29 cellular contexts compared by ENCODE assay signal in genomic region chr5:66629446-66629845, GRCh38.
"Had no signal": no experiment of that assay in that cellular context is flagged by ENCODE, and none has a peak within 500 bp of the region (broad histone marks: within the 10 kb centered on the region; RNA-seq: fewer than 3 reads in every experiment).

No MANE protein-coding gene starts in this region.

- H3K36me3 Mint-ChIP-seq: immature natural killer cell; mesothelial cell of epicardium; natural killer cell treated with Interleukin-12 subunit alpha and Interleukin-12 subunit beta and Interleukin-15 and Interleukin-18, amount 100 ng/mL, for 72 hours; stimulated activated effector memory CD8-positive, alpha-beta T cell treated with anti-CD3 and anti-CD28 coated beads, Interleukin-12 subunit alpha, Interleukin-12 subunit beta, amount 100 ng/mL, for 72 hours had no signal

- H3K27ac ChIP-seq: left lung, lower lobe of right lung, prostate gland, spleen, thoracic aorta, tibial artery, upper lobe of right lung had no signal

- H3K4me3 Mint-ChIP-seq: immature natural killer cell; mesothelial cell of epicardium; naive thymus-derived CD4-positive, alpha-beta T cell; natural killer cell treated with Interleukin-12 subunit alpha and Interleukin-12 subunit beta and Interleukin-15 and Interleukin-18, amount 100 ng/mL, for 72 hours; stimulated activated effector memory CD8-positive, alpha-beta T cell treated with anti-CD3 and anti-CD28 coated beads, Interleukin-12 subunit alpha, Interleukin-12 subunit beta, amount 100 ng/mL, for 72 hours; stimulated activated naive CD8-positive, alpha-beta T cell treated with anti-CD3 and anti-CD28 coated beads, Interleukin-15, amount 100 ng/mL, for 72 hours had no signal

- H3K27ac Mint-ChIP-seq: immature natural killer cell; mesothelial cell of epicardium; naive thymus-derived CD4-positive, alpha-beta T cell; natural killer cell treated with Interleukin-12 subunit alpha and Interleukin-12 subunit beta and Interleukin-15 and Interleukin-18, amount 100 ng/mL, for 72 hours; stimulated activated effector memory CD8-positive, alpha-beta T cell treated with anti-CD3 and anti-CD28 coated beads, Interleukin-12 subunit alpha, Interleukin-12 subunit beta, amount 100 ng/mL, for 72 hours; stimulated activated naive CD8-positive, alpha-beta T cell treated with anti-CD3 and anti-CD28 coated beads, Interleukin-15, amount 100 ng/mL, for 72 hours had no signal

- H3K36me3 ChIP-seq: left lung, lower lobe of right lung, ovary, prostate gland, spleen, thoracic aorta, tibial artery, upper lobe of right lung had no signal

- H3K9me3 Mint-ChIP-seq: naive thymus-derived CD4-positive, alpha-beta T cell; natural killer cell treated with Interleukin-12 subunit alpha and Interleukin-12 subunit beta and Interleukin-15 and Interleukin-18, amount 100 ng/mL, for 72 hours; stimulated activated effector memory CD8-positive, alpha-beta T cell treated with anti-CD3 and anti-CD28 coated beads, Interleukin-12 subunit alpha, Interleukin-12 subunit beta, amount 100 ng/mL, for 72 hours; stimulated activated naive CD8-positive, alpha-beta T cell treated with anti-CD3 and anti-CD28 coated beads, Interleukin-15, amount 100 ng/mL, for 72 hours had no signal

- H3K4me3 ChIP-seq: left lung, lower lobe of right lung, ovary, prostate gland, spleen, thoracic aorta, tibial artery, upper lobe of right lung had no signal

- H3K27me3 ChIP-seq: left lung, ovary, spleen, tibial artery, upper lobe of right lung had no signal

- FAIRE-seq: islet of Langerhans, kidney, small intestine, urothelium cell line had no signal

- H3K4me1 ChIP-seq: lower lobe of right lung, prostate gland, tibial artery, upper lobe of right lung had no signal

- DNase-seq: hypothalamus; immature natural killer cell; kidney; left colon; left lung; lower lobe of right lung; mammary epithelial cell; mesendoderm; naive thymus-derived CD4-positive, alpha-beta T cell; ovary; posterior cingulate gyrus; retina; right cardiac atrium; small intestine; spleen; stimulated activated CD4-positive, alpha-beta T cell treated with anti-CD3 and anti-CD28 coated beads, Interleukin-4, amount 100 ng/mL, for 24 hours; stimulated activated naive CD4-positive, alpha-beta T cell treated with Interleukin-2 at 50 U/mL for 16 hours; stimulated activated naive CD8-positive, alpha-beta T cell treated with anti-CD3 and anti-CD28 coated beads, Interleukin-15, amount 100 ng/mL, for 72 hours; substantia nigra; tibial artery; trophoblast cell; upper lobe of right lung had no signal

- H3K9me3 ChIP-seq: left lung, lower lobe of right lung, ovary, prostate gland, spleen, thoracic aorta, tibial artery, upper lobe of right lung had no signal

- H3K4me1 Mint-ChIP-seq: immature natural killer cell; stimulated activated effector memory CD8-positive, alpha-beta T cell treated with anti-CD3 and anti-CD28 coated beads, Interleukin-12 subunit alpha, Interleukin-12 subunit beta, amount 100 ng/mL, for 72 hours; stimulated activated naive CD8-positive, alpha-beta T cell treated with anti-CD3 and anti-CD28 coated beads, Interleukin-15, amount 100 ng/mL, for 72 hours had no signal
